1 cellular context compared by ENCODE assay signal in genomic region chr10:31928531-31929259, GRCh38.
TF ChIP-seq lines count a peak whose summit lies in the region.

A gene with protein sequence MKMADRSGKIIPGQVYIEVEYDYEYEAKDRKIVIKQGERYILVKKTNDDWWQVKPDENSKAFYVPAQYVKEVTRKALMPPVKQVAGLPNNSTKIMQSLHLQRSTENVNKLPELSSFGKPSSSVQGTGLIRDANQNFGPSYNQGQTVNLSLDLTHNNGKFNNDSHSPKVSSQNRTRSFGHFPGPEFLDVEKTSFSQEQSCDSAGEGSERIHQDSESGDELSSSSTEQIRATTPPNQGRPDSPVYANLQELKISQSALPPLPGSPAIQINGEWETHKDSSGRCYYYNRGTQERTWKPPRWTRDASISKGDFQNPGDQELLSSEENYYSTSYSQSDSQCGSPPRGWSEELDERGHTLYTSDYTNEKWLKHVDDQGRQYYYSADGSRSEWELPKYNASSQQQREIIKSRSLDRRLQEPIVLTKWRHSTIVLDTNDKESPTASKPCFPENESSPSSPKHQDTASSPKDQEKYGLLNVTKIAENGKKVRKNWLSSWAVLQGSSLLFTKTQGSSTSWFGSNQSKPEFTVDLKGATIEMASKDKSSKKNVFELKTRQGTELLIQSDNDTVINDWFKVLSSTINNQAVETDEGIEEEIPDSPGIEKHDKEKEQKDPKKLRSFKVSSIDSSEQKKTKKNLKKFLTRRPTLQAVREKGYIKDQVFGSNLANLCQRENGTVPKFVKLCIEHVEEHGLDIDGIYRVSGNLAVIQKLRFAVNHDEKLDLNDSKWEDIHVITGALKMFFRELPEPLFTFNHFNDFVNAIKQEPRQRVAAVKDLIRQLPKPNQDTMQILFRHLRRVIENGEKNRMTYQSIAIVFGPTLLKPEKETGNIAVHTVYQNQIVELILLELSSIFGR (minus strand): TSS chr10:31928831. CDS start chr10:31908855, 19,976 bp downstream.

TF ChIP-seq in GM12878, 131 proteins besides CTCF, POLR2A, EP300 and RAD21 (continued from another document):
- TF ChIP-seq ZNF687 (IDR thresholded peaks at IDR 0.05) (0 out of 2 replicates have a peak, but pooled peaks have one; percentile 61), FOXK2 (IDR thresholded peaks at IDR 0.05) (no peak), SMARCA5 (IDR thresholded peaks at IDR 0.05) (peak; percentile 89), ZZZ3 (IDR thresholded peaks at IDR 0.05; ENCODE audit: control insufficient read depth, insufficient read length, low read depth) (no peak), EGR1 (IDR thresholded peaks at IDR 0.05; ENCODE audit: borderline replicate concordance in 1 of 2, low read depth in 2 of 2, low read length in 2 of 2) (peak; percentile 56 to 97), TAF1 (IDR thresholded peaks at IDR 0.05; ENCODE audit: borderline replicate concordance, low read depth, low read length) (no peak), DPF2 (IDR thresholded peaks at IDR 0.05) (peak; percentile 81; the same call in 1 of the 2 replicates), PAX5 (IDR thresholded peaks at IDR 0.05; ENCODE audit: borderline replicate concordance, low read depth, low read length) (no peak; the same call in 1 of the 2 replicates), HDAC2 (IDR thresholded peaks at IDR 0.05) (no peak), RFX5 (IDR thresholded peaks at IDR 0.05; ENCODE audit: low read depth, low read length) (no peak), LARP7 (IDR thresholded peaks at IDR 0.05) (peak; percentile 87), REST (IDR thresholded peaks at IDR 0.05; ENCODE audit: low read depth, low read length) (no peak), TCF7 (IDR thresholded peaks at IDR 0.05; ENCODE audit: borderline replicate concordance) (no peak), FOS (IDR thresholded peaks at IDR 0.05; ENCODE audit: borderline replicate concordance, extremely low read depth, insufficient read length) (peak; percentile 23), RAD51 (IDR thresholded peaks at IDR 0.05) (peak; percentile 78), ZBTB40 (IDR thresholded peaks at IDR 0.05; ENCODE audit: borderline replicate concordance) (no peak)
- TF ChIP-seq, protein P1, sequence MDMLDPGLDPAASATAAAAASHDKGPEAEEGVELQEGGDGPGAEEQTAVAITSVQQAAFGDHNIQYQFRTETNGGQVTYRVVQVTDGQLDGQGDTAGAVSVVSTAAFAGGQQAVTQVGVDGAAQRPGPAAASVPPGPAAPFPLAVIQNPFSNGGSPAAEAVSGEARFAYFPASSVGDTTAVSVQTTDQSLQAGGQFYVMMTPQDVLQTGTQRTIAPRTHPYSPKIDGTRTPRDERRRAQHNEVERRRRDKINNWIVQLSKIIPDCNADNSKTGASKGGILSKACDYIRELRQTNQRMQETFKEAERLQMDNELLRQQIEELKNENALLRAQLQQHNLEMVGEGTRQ (IDR thresholded peaks at IDR 0.05; ENCODE audit: borderline replicate concordance, low read depth, low read length), result peak; percentile 76
- TF ChIP-seq, protein P2, sequence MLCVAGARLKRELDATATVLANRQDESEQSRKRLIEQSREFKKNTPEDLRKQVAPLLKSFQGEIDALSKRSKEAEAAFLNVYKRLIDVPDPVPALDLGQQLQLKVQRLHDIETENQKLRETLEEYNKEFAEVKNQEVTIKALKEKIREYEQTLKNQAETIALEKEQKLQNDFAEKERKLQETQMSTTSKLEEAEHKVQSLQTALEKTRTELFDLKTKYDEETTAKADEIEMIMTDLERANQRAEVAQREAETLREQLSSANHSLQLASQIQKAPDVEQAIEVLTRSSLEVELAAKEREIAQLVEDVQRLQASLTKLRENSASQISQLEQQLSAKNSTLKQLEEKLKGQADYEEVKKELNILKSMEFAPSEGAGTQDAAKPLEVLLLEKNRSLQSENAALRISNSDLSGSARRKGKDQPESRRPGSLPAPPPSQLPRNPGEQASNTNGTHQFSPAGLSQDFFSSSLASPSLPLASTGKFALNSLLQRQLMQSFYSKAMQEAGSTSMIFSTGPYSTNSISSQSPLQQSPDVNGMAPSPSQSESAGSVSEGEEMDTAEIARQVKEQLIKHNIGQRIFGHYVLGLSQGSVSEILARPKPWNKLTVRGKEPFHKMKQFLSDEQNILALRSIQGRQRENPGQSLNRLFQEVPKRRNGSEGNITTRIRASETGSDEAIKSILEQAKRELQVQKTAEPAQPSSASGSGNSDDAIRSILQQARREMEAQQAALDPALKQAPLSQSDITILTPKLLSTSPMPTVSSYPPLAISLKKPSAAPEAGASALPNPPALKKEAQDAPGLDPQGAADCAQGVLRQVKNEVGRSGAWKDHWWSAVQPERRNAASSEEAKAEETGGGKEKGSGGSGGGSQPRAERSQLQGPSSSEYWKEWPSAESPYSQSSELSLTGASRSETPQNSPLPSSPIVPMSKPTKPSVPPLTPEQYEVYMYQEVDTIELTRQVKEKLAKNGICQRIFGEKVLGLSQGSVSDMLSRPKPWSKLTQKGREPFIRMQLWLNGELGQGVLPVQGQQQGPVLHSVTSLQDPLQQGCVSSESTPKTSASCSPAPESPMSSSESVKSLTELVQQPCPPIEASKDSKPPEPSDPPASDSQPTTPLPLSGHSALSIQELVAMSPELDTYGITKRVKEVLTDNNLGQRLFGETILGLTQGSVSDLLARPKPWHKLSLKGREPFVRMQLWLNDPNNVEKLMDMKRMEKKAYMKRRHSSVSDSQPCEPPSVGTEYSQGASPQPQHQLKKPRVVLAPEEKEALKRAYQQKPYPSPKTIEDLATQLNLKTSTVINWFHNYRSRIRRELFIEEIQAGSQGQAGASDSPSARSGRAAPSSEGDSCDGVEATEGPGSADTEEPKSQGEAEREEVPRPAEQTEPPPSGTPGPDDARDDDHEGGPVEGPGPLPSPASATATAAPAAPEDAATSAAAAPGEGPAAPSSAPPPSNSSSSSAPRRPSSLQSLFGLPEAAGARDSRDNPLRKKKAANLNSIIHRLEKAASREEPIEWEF (IDR thresholded peaks at IDR 0.05; ENCODE audit: insufficient replicate concordance, low read depth, low read length), result no peak
